Comparison of ENCODE assay signal across 10 cellular contexts in genomic region chr11:336666-337002, GRCh38. TPM values are rescaled to one million over a fixed set of nuclear protein-coding genes. Genes with fewer than 3 reads are reported as not detected.
DNase-seq lines count a peak whose midpoint lies in the region; ATAC-seq, FAIRE-seq and TF ChIP-seq lines count a peak whose summit lies in the region.
"Had no signal": no experiment of that assay in that cellular context is flagged by ENCODE, and none has a peak within 500 bp of the region (broad histone marks: within the 10 kb centered on the region; RNA-seq: fewer than 3 reads in every experiment).

No MANE protein-coding gene starts in this region.

- peaks cover 5% of the 10 kb centered on the region for H3K4me1 ChIP-seq in IMR-90 (ENCODE audit: control insufficient read depth, insufficient read depth, low read length)
- peaks cover 7 to 32% (median 25%) of the 10 kb centered on the region in 4 experiments for H3K4me1 ChIP-seq in H1 (replicated peaks in 1 of 4; ENCODE audit: control insufficient read depth in 3 of 4, insufficient read depth in 4 of 4, low read length in 3 of 4)

- H2BK5ac ChIP-seq in IMR-90 (ENCODE audit: low read depth, low read length, poor library complexity, severe bottlenecking), result no peak overlapping the region
- peak overlapping the region; percentile 85; the same call in 1 of the 2 replicates for H2BK5ac ChIP-seq in H1 (ENCODE audit: low read depth, low read length)

- CTCF ChIA-PET in IMR-90 (lab: Yijun Ruan, JAX), result no interaction called here
- CTCF ChIA-PET in H1 (lab: Charles Lee; ENCODE audit: partially characterized antibody), result interaction anchor here (0.8 to 1.6 kb wide), 3 partner anchors 16 to 86 kb away, joined by 3 to 5 read pairs (median 3); no protein-coding TSS in a partner anchor

- no peak for TF ChIP-seq CTCF in IMR-90 (conservative IDR thresholded peaks at IDR 0.05; ENCODE audit: low read depth, low read length)
- TF ChIP-seq CTCF in H1 (IDR thresholded peaks at IDR 0.05; ENCODE audit: control extremely low read depth in 1 of 3, insufficient read depth in 1 of 3, low read depth in 1 of 3, low read length in 3 of 3), result no peak

- no peaks in the 10 kb centered on the region for H3K9me1 ChIP-seq in IMR-90 (ENCODE audit: insufficient read depth, low read length)

- H4K20me1 ChIP-seq in IMR-90 (ENCODE audit: insufficient read depth, low read length), result no peaks in the 10 kb centered on the region
- H4K20me1 ChIP-seq in H1 (replicated peaks in 1 of 2; ENCODE audit: control insufficient read depth in 1 of 2, insufficient read depth in 2 of 2, low read length in 2 of 2), result no peaks in the 10 kb centered on the region

- H3K14ac ChIP-seq in IMR-90 (replicated peaks; ENCODE audit: low read depth, low read length) (no peak overlapping the region), H1 (ENCODE audit: insufficient read length) (no peak overlapping the region)

- peak overlapping the region; percentile 98 for H2BK12ac ChIP-seq in H1 (ENCODE audit: low read depth, low read length)

- intact Hi-C loops in IMR-90 (cut with micrococcal nuclease) (no loop called here), sciatic nerve (cut with DNase I) (no loop called here)

- POLR2A ChIA-PET in IMR-90 (lab: Charles Lee; ENCODE audit: unreplicated experiment) (no interaction called here), H1 (lab: Charles Lee; ENCODE audit: partially characterized antibody) (interaction anchor here (1.2 to 1.4 kb wide), 2 partner anchors 9 to 32 kb away, joined by 3 to 4 read pairs; no protein-coding TSS in a partner anchor)

- H3K4ac ChIP-seq in IMR-90 (ENCODE audit: low read depth, low read length) (no peak overlapping the region), H1 (replicated peaks; ENCODE audit: insufficient read length, low read depth, low read length) (peak overlapping the region; percentile 28)

- H3K4me3 ChIP-seq in IMR-90 (ENCODE audit: insufficient read depth, low read depth, low read length) (no peak overlapping the region), H1 (ENCODE audit: extremely low read depth in 1 of 4, insufficient read depth in 2 of 4, low read depth in 3 of 4, low read length in 4 of 4) (no peak overlapping the region)

- H3K9ac ChIP-seq in IMR-90 (ENCODE audit: low read depth, low read length) (no peak overlapping the region), H1 (replicated peaks in 1 of 4; ENCODE audit: extremely low read depth in 1 of 4, low read depth in 3 of 4, low read length in 3 of 4) (no peak overlapping the region)

- no peak for DNase-seq in IMR-90
- no peak for DNase-seq in H1 (ENCODE audit: low read depth in 1 of 2, low spot score in 2 of 2)
- DNase-seq in sciatic nerve (ENCODE audit: low spot score), result peak; percentile 28
- DNase-seq in stimulated activated CD4-positive, alpha-beta T cell treated with anti-CD3 and anti-CD28 coated beads, Interleukin-4, amount 100 ng/mL, for 4 hours, result no peak
- DNase-seq in T-helper 1 cell, result no peak
- DNase-seq: activated CD8-positive, alpha-beta memory T cell treated with anti-CD3 and anti-CD28 coated beads for 24 hours; H7; naive B cell; NCI-H2171 had no signal

- peak overlapping the region; percentile 40 for H2AFZ ChIP-seq in IMR-90 (replicated peaks; ENCODE audit: low read length, poor library complexity)
- peak overlapping the region; percentile 68 for H2AFZ ChIP-seq in H1 (ENCODE audit: low read length)

- TF ChIP-seq EP300 in H1 (IDR thresholded peaks at IDR 0.05; ENCODE audit: borderline replicate concordance in 1 of 2, low read depth in 2 of 2, low read length in 2 of 2), result no peak

- no peak overlapping the region for H4K8ac ChIP-seq in IMR-90 (ENCODE audit: low read depth in 2 of 2, low read length in 2 of 2)
- H4K8ac ChIP-seq in H1 (ENCODE audit: extremely low read depth, insufficient read depth, low read length), result no peak overlapping the region

- no peak for TF ChIP-seq POLR2A in IMR-90 (IDR thresholded peaks at IDR 0.05; ENCODE audit: low read depth, low read length)
- no peak for TF ChIP-seq POLR2A in H1 (IDR thresholded peaks at IDR 0.05; ENCODE audit: control extremely low read depth in 1 of 2, low read depth in 2 of 2, low read length in 2 of 2)

- no peak overlapping the region for H2BK15ac ChIP-seq in IMR-90 (ENCODE audit: low read depth, low read length)
- peak overlapping the region; percentile 66; the same call in 1 of the 2 replicates for H2BK15ac ChIP-seq in H1 (ENCODE audit: low read length)

- H2AK5ac ChIP-seq in IMR-90 (ENCODE audit: low read depth, low read length) (no peak overlapping the region), H1 (ENCODE audit: low read depth, low read length) (peak overlapping the region; percentile 93; the same call in 1 of the 2 replicates)

- no peak overlapping the region for H3K4me2 ChIP-seq in IMR-90 (ENCODE audit: low read depth, low read length)
- H3K4me2 ChIP-seq in H1 (ENCODE audit: insufficient read depth in 1 of 2, low read depth in 2 of 2, low read length in 2 of 2), result no peak overlapping the region

- H3K23ac ChIP-seq in IMR-90 (ENCODE audit: low read depth, low read length) (no peak overlapping the region), H1 (ENCODE audit: insufficient read length) (no peak overlapping the region)

- H4K5ac ChIP-seq in IMR-90 (ENCODE audit: low read depth, low read length), result peak overlapping the region; percentile 36; the same call in 1 of the 2 replicates
- no peak overlapping the region for H4K5ac ChIP-seq in H1 (ENCODE audit: insufficient read length, low read depth, low read length)

- TF ChIP-seq RAD21 in IMR-90 (IDR thresholded peaks at IDR 0.05; ENCODE audit: low read length) (no peak), H1 (IDR thresholded peaks at IDR 0.05 in 1 of 2, conservative IDR thresholded peaks at IDR 0.05 in 1 of 2; ENCODE audit: low read depth in 2 of 2, low read length in 2 of 2) (no peak)

- H3K79me1 ChIP-seq in IMR-90 (ENCODE audit: low read depth in 1 of 2, low read length in 2 of 2) (no peaks in the 10 kb centered on the region), H1 (ENCODE audit: low read depth, low read length) (no peaks in the 10 kb centered on the region)

- no peaks in the 10 kb centered on the region for H3K79me2 ChIP-seq in H1 (ENCODE audit: control insufficient read depth in 1 of 2, insufficient read depth in 2 of 2, low read length in 2 of 2)

- dilution Hi-C loops in IMR-90 (cut with HindIII; ENCODE audit: low sequenced_read_pairs, unreplicated experiment), result no loop called here

- FAIRE-seq in H1 (lab: Jason Lieb, UNC), result no peak

- no peak for ATAC-seq in IMR-90 (ENCODE audit: low read depth)
- peak; percentile 19 for ATAC-seq in sciatic nerve
- ATAC-seq in HG03521 (IDR thresholded peaks at IDR 0.05; ENCODE audit: unreplicated experiment), result no peak

- H3K56ac ChIP-seq in IMR-90 (ENCODE audit: extremely low read depth, insufficient read depth, low read length), result no peak overlapping the region
- no peak overlapping the region for H3K56ac ChIP-seq in H1 (replicated peaks; ENCODE audit: insufficient read length, low read depth, low read length)

- H3K18ac ChIP-seq in IMR-90 (ENCODE audit: low read depth, low read length) (no peak overlapping the region), H1 (ENCODE audit: extremely low read depth, low read length) (peak overlapping the region; percentile 76)

- WGBS in IMR-90 (ENCODE audit: extremely low coverage in 2 of 2, insufficient read length in 1 of 2), 2 experiments, result no CpG with 5 or more reads among the region's 3 CpGs
- WGBS in H1 (ENCODE audit: extremely low coverage in 1 of 2, insufficient coverage in 1 of 2, insufficient read length in 1 of 2, insufficient replicate concordance in 2 of 2, low coverage in 1 of 2, low lambda C conversion rate in 2 of 2, missing lambda C conversion rate in 1 of 2), 2 experiments, result 92% methylated on average over 3 of the region's 3 CpGs; no CpG with 5 or more reads in 1 of the 2 experiments

- H3K27me3 ChIP-seq in IMR-90 (ENCODE audit: control insufficient read depth, insufficient read depth, low read length) (peaks cover 3% of the 10 kb centered on the region), H1 (replicated peaks in 1 of 4; ENCODE audit: control insufficient read depth in 3 of 4, extremely low read depth in 1 of 4, insufficient read depth in 3 of 4, low read length in 3 of 4) (no peaks in the 10 kb centered on the region)

- H3K9me3 ChIP-seq in IMR-90 (ENCODE audit: control insufficient read depth, insufficient read depth, low read length) (no peaks in the 10 kb centered on the region), H1 (ENCODE audit: insufficient read depth in 2 of 2, low read depth in 1 of 2, low read length in 1 of 2) (peaks cover 6 to 8% of the 10 kb centered on the region in 2 experiments; a peak in 3 of 4 replicates)

- no peak overlapping the region for H2BK120ac ChIP-seq in IMR-90 (ENCODE audit: low read depth, low read length)
- H2BK120ac ChIP-seq in H1 (replicated peaks; ENCODE audit: low read depth, low read length), result peak overlapping the region; percentile 59

- no peak overlapping the region for H3K27ac ChIP-seq in IMR-90 (ENCODE audit: insufficient read depth, low read length)
- H3K27ac ChIP-seq in H1 (ENCODE audit: low read depth, low read length), result no peak overlapping the region

- H2BK20ac ChIP-seq in IMR-90 (ENCODE audit: low read depth, low read length), result no peak overlapping the region
- peak overlapping the region; percentile 40 for H2BK20ac ChIP-seq in H1 (ENCODE audit: low read length)

- no peaks in the 10 kb centered on the region for H3K23me2 ChIP-seq in H1 (ENCODE audit: low read depth, low read length)

- in situ Hi-C loops in IMR-90 (cut with MboI; ENCODE audit: low sequenced_read_pairs), result no loop called here

- H3K36me3 ChIP-seq in IMR-90 (ENCODE audit: control insufficient read depth, insufficient read depth, low read length), result no peaks in the 10 kb centered on the region
- no peaks in the 10 kb centered on the region for H3K36me3 ChIP-seq in H1 (ENCODE audit: control insufficient read depth in 2 of 4, insufficient read depth in 4 of 4, low read length in 3 of 4)

- no peak overlapping the region for H2AK9ac ChIP-seq in IMR-90 (replicated peaks; ENCODE audit: low read depth, low read length, poor library complexity)

- H4K91ac ChIP-seq in IMR-90 (ENCODE audit: insufficient read depth, low read depth, low read length), result no peak overlapping the region
- H4K91ac ChIP-seq in H1 (replicated peaks; ENCODE audit: insufficient read length, low read length), result peak overlapping the region; percentile 56

- BruUV-seq in IMR-90 (replicated peaks; lab: Mats Ljungman, UMichigan), result no TSS peak

RNA-seq across cellular contexts. Expression of gene IFITM3, which starts 16.0 kb away (rescaled TPM):
- total RNA-seq in IMR-90 (2012; rRNA removed), result 40.9 and 52.5 TPM in 2 replicates
- polyA plus RNA-seq in IMR-90 (2012; rRNA removed), result 906 and 1,008 TPM in 2 replicates
- polyA plus RNA-seq in IMR-90 (2012; cell fraction: cytosol; rRNA removed), result 803 and 1,768 TPM in 2 replicates
- polyA plus RNA-seq in IMR-90 (2012; cell fraction: nucleus; rRNA removed; ENCODE audit: low replicate concordance), result 153 and 347 TPM in 2 replicates
- total RNA-seq in H1 (2021; fragmentation: NEBNext Ultra II Directional; extraction: Animal tissue kit (Norgen Biotek cat#: 25700)), result 230 and 238 TPM in 2 replicates
- polyA plus RNA-seq in H1 (2011; rRNA removed), result 666 and 779 TPM in 2 replicates
- 365 TPM for polyA plus RNA-seq in H1 (2011; cell fraction: cytosol; rRNA removed)
- polyA plus RNA-seq in H1 (2011; cell fraction: nucleus; rRNA removed), result 320 TPM
- 512 to 625 TPM (median 570 TPM) in 4 replicates for polyA plus RNA-seq in H1 (2012, experiment 1 of 2)
- polyA plus RNA-seq in H1 (2012, experiment 2 of 2), result 529 TPM
- 497 TPM for polyA plus RNA-seq in H1 (2013, experiment 1 of 2)
- 568 TPM for polyA plus RNA-seq in H1 (2013, experiment 2 of 2)
- 133 and 217 TPM in 2 replicates for polyA minus RNA-seq in H1 (2011; rRNA and poly(A)+ RNA removed)
- 219 TPM for polyA minus RNA-seq in H1 (2011; cell fraction: cytosol; rRNA and poly(A)+ RNA removed)
- polyA minus RNA-seq in H1 (2011; cell fraction: nucleus; rRNA and poly(A)+ RNA removed), result 99.5 TPM
- 1,044 TPM for total RNA-seq in sciatic nerve

RNA-seq across cellular contexts. Expression of gene IFITM1, which starts 22.8 kb away (rescaled TPM):
- total RNA-seq in IMR-90 (2012; rRNA removed) (14.4 and 24.2 TPM in 2 replicates), sciatic nerve (344 TPM)
- polyA plus RNA-seq in IMR-90 (2012; rRNA removed) (67.5 and 68.9 TPM in 2 replicates), H1 (2011; rRNA removed) (1,464 and 1,887 TPM in 2 replicates)
- 54.7 and 163 TPM in 2 replicates for polyA plus RNA-seq in IMR-90 (2012; cell fraction: cytosol; rRNA removed)
- 25.1 and 28.0 TPM in 2 replicates for polyA plus RNA-seq in IMR-90 (2012; cell fraction: nucleus; rRNA removed; ENCODE audit: low replicate concordance)
- 394 and 417 TPM in 2 replicates for total RNA-seq in H1 (2021; fragmentation: NEBNext Ultra II Directional; extraction: Animal tissue kit (Norgen Biotek cat#: 25700))
- polyA plus RNA-seq in H1 (2011; cell fraction: cytosol; rRNA removed), result 1,079 TPM
- polyA plus RNA-seq in H1 (2011; cell fraction: nucleus; rRNA removed), result 974 TPM
- 247 to 559 TPM (median 446 TPM) in 4 replicates for polyA plus RNA-seq in H1 (2012, experiment 1 of 2)
- 534 TPM for polyA plus RNA-seq in H1 (2012, experiment 2 of 2)
- 788 TPM for polyA plus RNA-seq in H1 (2013, experiment 1 of 2)
- polyA plus RNA-seq in H1 (2013, experiment 2 of 2), result 902 TPM
- 336 and 605 TPM in 2 replicates for polyA minus RNA-seq in H1 (2011; rRNA and poly(A)+ RNA removed)
- 285 TPM for polyA minus RNA-seq in H1 (2011; cell fraction: cytosol; rRNA and poly(A)+ RNA removed)
- 204 TPM for polyA minus RNA-seq in H1 (2011; cell fraction: nucleus; rRNA and poly(A)+ RNA removed)

RNA-seq across cellular contexts. Expression of gene IFITM2, which starts 29.0 kb away (rescaled TPM):
- total RNA-seq in IMR-90 (2012; rRNA removed), result 26.4 and 31.2 TPM in 2 replicates
- polyA plus RNA-seq in IMR-90 (2012; rRNA removed), result 564 and 600 TPM in 2 replicates
- polyA plus RNA-seq in IMR-90 (2012; cell fraction: cytosol; rRNA removed), result 588 and 1,067 TPM in 2 replicates
- 95.2 and 139 TPM in 2 replicates for polyA plus RNA-seq in IMR-90 (2012; cell fraction: nucleus; rRNA removed; ENCODE audit: low replicate concordance)
- 363 and 399 TPM in 2 replicates for total RNA-seq in H1 (2021; fragmentation: NEBNext Ultra II Directional; extraction: Animal tissue kit (Norgen Biotek cat#: 25700))
- polyA plus RNA-seq in H1 (2011; rRNA removed), result 764 and 902 TPM in 2 replicates
- polyA plus RNA-seq in H1 (2011; cell fraction: cytosol; rRNA removed), result 381 TPM
- polyA plus RNA-seq in H1 (2011; cell fraction: nucleus; rRNA removed), result 326 TPM
- 487 to 716 TPM (median 624 TPM) in 4 replicates for polyA plus RNA-seq in H1 (2012, experiment 1 of 2)
- 666 TPM for polyA plus RNA-seq in H1 (2012, experiment 2 of 2)
- 1,170 TPM for polyA plus RNA-seq in H1 (2013, experiment 1 of 2)
- 1,490 TPM for polyA plus RNA-seq in H1 (2013, experiment 2 of 2)
- polyA minus RNA-seq in H1 (2011; rRNA and poly(A)+ RNA removed), result 220 and 246 TPM in 2 replicates
- polyA minus RNA-seq in H1 (2011; cell fraction: cytosol; rRNA and poly(A)+ RNA removed), result 86.5 TPM
- polyA minus RNA-seq in H1 (2011; cell fraction: nucleus; rRNA and poly(A)+ RNA removed), result 58.9 TPM
- 853 TPM for total RNA-seq in sciatic nerve

RNA-seq across cellular contexts. Expression of gene B4GALNT4, which starts 32.7 kb away (rescaled TPM):
- total RNA-seq in IMR-90 (2012; rRNA removed) (5.2 and 6.1 TPM in 2 replicates), sciatic nerve (32.2 TPM)
- polyA plus RNA-seq in IMR-90 (2012; rRNA removed) (38.6 and 45.4 TPM in 2 replicates), H1 (2011; rRNA removed) (40.9 and 69.4 TPM in 2 replicates)
- 23.3 and 32.7 TPM in 2 replicates for polyA plus RNA-seq in IMR-90 (2012; cell fraction: cytosol; rRNA removed)
- polyA plus RNA-seq in IMR-90 (2012; cell fraction: nucleus; rRNA removed; ENCODE audit: low replicate concordance), result 324 and 637 TPM in 2 replicates
- total RNA-seq in H1 (2021; fragmentation: NEBNext Ultra II Directional; extraction: Animal tissue kit (Norgen Biotek cat#: 25700)), result 76.3 and 89.0 TPM in 2 replicates
- polyA plus RNA-seq in H1 (2011; cell fraction: cytosol; rRNA removed), result 62.2 TPM
- polyA plus RNA-seq in H1 (2011; cell fraction: nucleus; rRNA removed), result 329 TPM
- 55.4 to 118 TPM (median 90.1 TPM) in 4 replicates for polyA plus RNA-seq in H1 (2012, experiment 1 of 2)
- polyA plus RNA-seq in H1 (2012, experiment 2 of 2), result 69.9 TPM
- 55.2 TPM for polyA plus RNA-seq in H1 (2013, experiment 1 of 2)
- 48.0 TPM for polyA plus RNA-seq in H1 (2013, experiment 2 of 2)
- polyA minus RNA-seq in H1 (2011; rRNA and poly(A)+ RNA removed), result 6.4 and 7.0 TPM in 2 replicates
- 19.7 TPM for polyA minus RNA-seq in H1 (2011; cell fraction: cytosol; rRNA and poly(A)+ RNA removed)
- polyA minus RNA-seq in H1 (2011; cell fraction: nucleus; rRNA and poly(A)+ RNA removed), result 37.0 TPM

RNA-seq across cellular contexts. Expression of gene IFITM5, which starts 37.3 kb away (rescaled TPM):
- total RNA-seq in IMR-90 (2012; rRNA removed) (not detected in 2 replicates), sciatic nerve (not detected)
- polyA plus RNA-seq in IMR-90 (2012; rRNA removed) (not detected in 2 replicates), H1 (2011; rRNA removed) (0.50 TPM in 1 of 2 replicates, not detected in the other)
- not detected in 2 replicates for polyA plus RNA-seq in IMR-90 (2012; cell fraction: cytosol; rRNA removed)
- polyA plus RNA-seq in IMR-90 (2012; cell fraction: nucleus; rRNA removed; ENCODE audit: low replicate concordance), result not detected in 2 replicates
- total RNA-seq in H1 (2021; fragmentation: NEBNext Ultra II Directional; extraction: Animal tissue kit (Norgen Biotek cat#: 25700)), result not detected in 2 replicates
- polyA plus RNA-seq in H1 (2011; cell fraction: cytosol; rRNA removed), result 0.21 TPM
- polyA plus RNA-seq in H1 (2011; cell fraction: nucleus; rRNA removed), result 0.30 TPM
- polyA plus RNA-seq in H1 (2012, experiment 1 of 2), result 0.33 TPM in 1 of 4 replicates, not detected in the others
- not detected for polyA plus RNA-seq in H1 (2012, experiment 2 of 2)
- polyA plus RNA-seq in H1 (2013, experiment 1 of 2), result 0.26 TPM
- 0.11 TPM for polyA plus RNA-seq in H1 (2013, experiment 2 of 2)
- not detected in 2 replicates for polyA minus RNA-seq in H1 (2011; rRNA and poly(A)+ RNA removed)
- not detected for polyA minus RNA-seq in H1 (2011; cell fraction: cytosol; rRNA and poly(A)+ RNA removed)
- polyA minus RNA-seq in H1 (2011; cell fraction: nucleus; rRNA and poly(A)+ RNA removed), result not detected
- total RNA-seq: H7 had no signal

Comparison
In these comparisons a context has a peak if more than half of its experiments do, and no peak if none do; other contexts are left out.
1. RNA of gene IFITM1, which starts 22.8 kb away (total RNA-seq): 394 to 417 TPM in H1 and 344 TPM in sciatic nerve (single experiment); 14.4 to 24.2 TPM in IMR-90; every median in the first group is over 10 times any median in the second.
2. RNA of gene IFITM2, which starts 29.0 kb away (total RNA-seq): 853 TPM in sciatic nerve (single experiment) and 363 to 399 TPM in H1; 26.4 to 31.2 TPM in IMR-90; every median in the first group is over 10 times any median in the second.